Comparison of ENCODE assay signal across 11 cellular contexts in genomic region chr14:32010561-32011188, GRCh38.
DNase-seq lines count a peak whose midpoint lies in the region; ATAC-seq, FAIRE-seq and TF ChIP-seq lines count a peak whose summit lies in the region.
"Had no signal": no experiment of that assay in that cellular context is flagged by ENCODE, and none has a peak within 500 bp of the region (broad histone marks: within the 10 kb centered on the region; RNA-seq: fewer than 3 reads in every experiment).

No MANE protein-coding gene starts in this region.

- no peak overlapping the region for H3K9ac ChIP-seq in neuronal stem cell (ENCODE audit: low read depth, low read length, poor library complexity)

- H3K4ac ChIP-seq in neuronal stem cell (ENCODE audit: low read length) = no peak overlapping the region

- no peak overlapping the region for H2BK5ac ChIP-seq in neuronal stem cell (ENCODE audit: low read length)

- no peak for FAIRE-seq in urothelium cell line (lab: Jason Lieb, UNC)

- H3K27me3 ChIP-seq in heart right ventricle (no peaks in the 10 kb centered on the region), RWPE2 (ENCODE audit: insufficient read depth, poor library complexity, severe bottlenecking) (no peaks in the 10 kb centered on the region), neuronal stem cell (ENCODE audit: control insufficient read depth in 3 of 3, insufficient read depth in 3 of 3, low read depth in 1 of 3, low read length in 3 of 3) (peaks cover 0 to 11% (median 0%) of the 10 kb centered on the region in 3 experiments)
- H3K27me3 ChIP-seq: right lobe of liver had no signal

- no peak overlapping the region for H4K91ac ChIP-seq in neuronal stem cell (ENCODE audit: low read depth, low read length, poor library complexity)

- ATAC-seq in heart right ventricle = peak in 1 of 8 donors; percentile 25
- peak; percentile 84 for ATAC-seq in RWPE2 (ENCODE audit: low read depth)
- no peak for ATAC-seq in GM18861 (IDR thresholded peaks at IDR 0.05; ENCODE audit: unreplicated experiment)
- ATAC-seq: lower lobe of right lung had no signal

- H3K27ac ChIP-seq in heart right ventricle = peak overlapping the region in 6 of 10 donors; percentile 4 to 56 (median 37)
- peak overlapping the region; percentile 72 for H3K27ac ChIP-seq in RWPE2 (ENCODE audit: poor library complexity, severe bottlenecking)
- H3K27ac ChIP-seq in neuronal stem cell (replicated peaks; ENCODE audit: low read length) = no peak overlapping the region
- H3K27ac ChIP-seq: lower lobe of right lung, right lobe of liver had no signal

- TF ChIP-seq CTCF in heart right ventricle (IDR thresholded peaks at IDR 0.05) = no peak
- no peak for TF ChIP-seq CTCF in RWPE2 (IDR thresholded peaks at IDR 0.05; ENCODE audit: poor library complexity, severe bottlenecking)
- TF ChIP-seq CTCF in fibroblast of villous mesenchyme (IDR thresholded peaks at IDR 0.05; ENCODE audit: insufficient read depth, low read depth, low read length) = no peak

- H4K8ac ChIP-seq in neuronal stem cell (ENCODE audit: low read depth, low read length) = no peak overlapping the region

- H3K36me3 ChIP-seq in heart right ventricle = no peaks in the 10 kb centered on the region
- H3K36me3 ChIP-seq in RWPE2 (ENCODE audit: low read depth) = no peaks in the 10 kb centered on the region
- no peaks in the 10 kb centered on the region for H3K36me3 ChIP-seq in neuronal stem cell (replicated peaks in 1 of 2; ENCODE audit: control insufficient read depth in 2 of 2, insufficient read depth in 2 of 2, low read length in 2 of 2)
- H3K36me3 ChIP-seq: lower lobe of right lung, right lobe of liver had no signal

- DNase-seq in heart right ventricle (no peak), cardiac septum (ENCODE audit: low spot score) (no peak), RWPE2 (ENCODE audit: low spot score) (no peak), fibroblast of villous mesenchyme (ENCODE audit: low read depth) (peak; percentile 85), urothelium cell line (ENCODE audit: low spot score) (peak; percentile 40), NCI-H2171 treated with DMSO at 0.1 percent for 48 hours (lab: John Stamatoyannopoulos, UW) (no peak), neuronal stem cell (ENCODE audit: low spot score) (no peak)
- DNase-seq: activated CD8-positive, alpha-beta memory T cell treated with anti-CD3 and anti-CD28 coated beads for 24 hours; lower lobe of right lung; right lobe of liver had no signal

- peaks cover 4 to 59% (median 31%) of the 10 kb centered on the region in 9 donors for H3K4me1 ChIP-seq in heart right ventricle
- H3K4me1 ChIP-seq in RWPE2 (ENCODE audit: insufficient read depth, poor library complexity, severe bottlenecking) = peaks cover 39% of the 10 kb centered on the region
- H3K4me1 ChIP-seq in neuronal stem cell (ENCODE audit: control insufficient read depth in 2 of 2, insufficient read depth in 1 of 2, low read depth in 1 of 2, low read length in 2 of 2) = peaks cover 3 to 15% of the 10 kb centered on the region in 2 donors
- H3K4me1 ChIP-seq: lower lobe of right lung, right lobe of liver had no signal

- no peak overlapping the region for H3K18ac ChIP-seq in neuronal stem cell (ENCODE audit: low read length)

- H2AK5ac ChIP-seq in neuronal stem cell (ENCODE audit: low read depth, low read length) = no peak overlapping the region

- no peak overlapping the region for H2BK12ac ChIP-seq in neuronal stem cell (ENCODE audit: low read length)

- no peak overlapping the region for H2BK120ac ChIP-seq in neuronal stem cell (ENCODE audit: low read depth, low read length)

- WGBS in heart right ventricle, 2 donors = 66 to 72% methylated on average over 7 of the region's 7 CpGs
- no CpG with 5 or more reads among the region's 7 CpGs for WGBS in neuronal stem cell (ENCODE audit: extremely low coverage in 2 of 2, insufficient read length in 2 of 2, insufficient replicate concordance in 1 of 2), 2 donors

- no peak overlapping the region for H2BK15ac ChIP-seq in neuronal stem cell (ENCODE audit: low read length)

- no peak overlapping the region for H2AFZ ChIP-seq in neuronal stem cell (ENCODE audit: low read length)

- H3K79me1 ChIP-seq in neuronal stem cell (ENCODE audit: low read depth, low read length) = no peaks in the 10 kb centered on the region

- H3K23ac ChIP-seq in neuronal stem cell (ENCODE audit: low read depth, low read length, poor library complexity) = no peak overlapping the region

- intact Hi-C loops in heart right ventricle (cut with DNase I) = no loop called here
- intact Hi-C loops in cardiac septum (cut with DNase I) = no loop called here

- H3K14ac ChIP-seq in neuronal stem cell (ENCODE audit: low read length) = no peak overlapping the region

- H3K4me3 ChIP-seq in heart right ventricle (no peak overlapping the region), RWPE2 (ENCODE audit: severe bottlenecking) (no peak overlapping the region), fibroblast of villous mesenchyme (ENCODE audit: low read depth, low read length) (no peak overlapping the region), neuronal stem cell (ENCODE audit: low read length in 2 of 2) (no peak overlapping the region)
- H3K4me3 ChIP-seq: lower lobe of right lung, right lobe of liver had no signal

- no peaks in the 10 kb centered on the region for H3K9me3 ChIP-seq in heart right ventricle
- no peaks in the 10 kb centered on the region for H3K9me3 ChIP-seq in RWPE2 (ENCODE audit: severe bottlenecking)
- no peaks in the 10 kb centered on the region for H3K9me3 ChIP-seq in neuronal stem cell (replicated peaks in 1 of 2; ENCODE audit: control insufficient read depth in 2 of 2, insufficient read depth in 1 of 2, low read depth in 1 of 2, low read length in 2 of 2)
- H3K9me3 ChIP-seq: lower lobe of right lung, right lobe of liver had no signal

- H3K4me2 ChIP-seq in neuronal stem cell (ENCODE audit: insufficient read depth, low read length, poor library complexity, severe bottlenecking) = no peak overlapping the region

Comparison
In these comparisons a context has a peak if more than half of its experiments do, and no peak if none do; other contexts are left out.
1. DNase-seq: peak in fibroblast of villous mesenchyme (single experiment) and urothelium cell line (single experiment); none in heart right ventricle (0 of 2), cardiac septum (single experiment), RWPE2 (single experiment), NCI-H2171 treated with DMSO at 0.1 percent for 48 hours (single experiment) and neuronal stem cell (single experiment).